Comparison of ENCODE assay signal across 22 cellular contexts in the genomic region with DNA sequence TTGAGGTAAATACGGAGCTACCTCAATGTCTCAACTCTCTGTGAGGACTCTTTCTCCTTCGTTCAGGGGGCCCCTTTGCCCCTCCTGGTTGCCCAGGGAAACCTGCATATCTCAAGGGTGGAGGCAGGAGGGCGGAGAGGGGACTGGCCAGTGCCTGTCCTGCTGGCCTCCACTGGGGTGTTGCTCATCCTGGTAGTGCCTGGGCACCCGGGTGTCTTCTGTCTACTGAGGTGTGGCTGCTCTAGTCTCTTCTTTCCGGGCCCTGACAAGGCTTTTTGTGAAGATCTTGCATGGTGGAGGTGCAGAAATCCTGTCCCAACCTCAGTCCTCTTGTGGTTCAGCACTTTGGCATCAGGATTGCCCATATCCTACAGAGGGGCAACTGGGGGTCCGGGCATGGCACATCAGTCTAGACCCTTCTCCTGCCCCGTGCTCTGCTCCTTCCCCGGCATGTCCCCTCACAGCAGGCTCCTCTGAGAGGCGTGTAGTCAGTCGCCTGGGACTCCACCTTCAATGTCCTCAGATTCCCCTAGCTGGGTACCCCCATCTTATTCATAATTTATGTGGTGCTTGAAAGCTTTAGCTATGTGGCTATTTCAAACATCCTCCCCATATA. TPM values are rescaled to one million over a fixed set of nuclear protein-coding genes. Genes with fewer than 3 reads are reported as not detected.
DNase-seq lines count a peak whose midpoint lies in the region; ATAC-seq, FAIRE-seq and TF ChIP-seq lines count a peak whose summit lies in the region.
"Had no signal": no experiment of that assay in that cellular context is flagged by ENCODE, and none has a peak within 500 bp of the region (broad histone marks: within the 10 kb centered on the region; RNA-seq: fewer than 3 reads in every experiment).

No MANE protein-coding gene starts in this region.

- H4K20me1 ChIP-seq in GM12878 (ENCODE audit: control insufficient read depth, insufficient read depth): no peaks in the 10 kb centered on the region

- in situ Hi-C loops in GM12878 (cut with MboI) (no loop called here), transverse colon (cut with MboI; ENCODE audit: low pct_ligation_motif_present in 1 of 4, low pct_unique_long_range_greater_than_20kb in 1 of 4, low sequenced_read_pairs in 3 of 4) (loop anchor here in 1 of 4 donors (10.0 kb wide), 1 partner anchor 125 kb away; no protein-coding TSS in a partner anchor)

- no peak for TF ChIP-seq POLR2A in GM12878 (IDR thresholded peaks at IDR 0.05; ENCODE audit: low read depth, low read length)
- no peak for TF ChIP-seq POLR2A in transverse colon (IDR thresholded peaks at IDR 0.05)

- no peaks in the 10 kb centered on the region for H3K36me3 Mint-ChIP-seq in natural killer cell
- no peaks in the 10 kb centered on the region for H3K36me3 Mint-ChIP-seq in natural killer cell treated with Interleukin-12 subunit alpha and Interleukin-12 subunit beta and Interleukin-15 and Interleukin-18, amount 100 ng/mL, for 72 hours
- H3K36me3 Mint-ChIP-seq in naive thymus-derived CD4-positive, alpha-beta T cell: no peaks in the 10 kb centered on the region
- H3K36me3 Mint-ChIP-seq: stimulated activated naive B cell treated with anti-CD40 and anti-IgM and Interleukin-4, amounts not matched to agents 10 μg/mL and 1 μg/mL and 100 μg/mL, for 72 hours had no signal

- no peak for TF ChIP-seq RAD21 in GM12878 (IDR thresholded peaks at IDR 0.05; ENCODE audit: insufficient read depth, low read depth, low read length)

- DNase-seq in natural killer cell (no peak), GM12878 (ENCODE audit: low read depth, low spot score) (no peak), transverse colon (peak; percentile 20), DMS114 treated with DMSO at 0.1 percent for 48 hours (lab: John Stamatoyannopoulos, UW; ENCODE audit: unreplicated experiment) (no peak), NCI-H524 (lab: John Stamatoyannopoulos, UW) (no peak), RKO (ENCODE audit: low spot score) (no peak)
- DNase-seq in natural killer cell treated with Interleukin-12 subunit alpha and Interleukin-12 subunit beta and Interleukin-15 and Interleukin-18, amount 100 ng/mL, for 72 hours (ENCODE audit: low spot score): no peak
- peak in 3 of 9 donors; percentile 5 to 8 (median 7) for DNase-seq in naive thymus-derived CD4-positive, alpha-beta T cell
- DNase-seq: activated CD8-positive, alpha-beta memory T cell treated with anti-CD3 and anti-CD28 coated beads for 24 hours; activated naive CD4-positive, alpha-beta T cell treated with anti-CD3 and anti-CD28 coated beads, Interleukin-2, amount 50 U/mL, for 16 hours; activated T-cell treated with anti-CD3 and anti-CD28 coated beads, Interleukin-2, amount 50 U/mL, for 48 hours; aorta; Kasumi-1; mesendoderm; PC-9; stimulated activated naive B cell treated with anti-CD40 and anti-IgM and Interleukin-4, amounts not matched to agents 10 μg/mL and 1 μg/mL and 100 μg/mL, for 72 hours; T-helper 17 cell had no signal

- peaks cover 12 to 17% of the 10 kb centered on the region in 2 donors for H3K4me1 Mint-ChIP-seq in natural killer cell
- peaks cover 8 to 11% of the 10 kb centered on the region in 2 donors for H3K4me1 Mint-ChIP-seq in natural killer cell treated with Interleukin-12 subunit alpha and Interleukin-12 subunit beta and Interleukin-15 and Interleukin-18, amount 100 ng/mL, for 72 hours (ENCODE audit: low read depth in 2 of 2)
- H3K4me1 Mint-ChIP-seq in naive thymus-derived CD4-positive, alpha-beta T cell: peaks cover 5 to 18% (median 9%) of the 10 kb centered on the region in 7 donors

- no peak for ATAC-seq in natural killer cell
- ATAC-seq in natural killer cell treated with Interleukin-12 subunit alpha and Interleukin-12 subunit beta and Interleukin-15 and Interleukin-18, amount 100 ng/mL, for 72 hours: no peak
- no peak for ATAC-seq in GM12878
- ATAC-seq in naive thymus-derived CD4-positive, alpha-beta T cell: no peak

- RAD21 ChIA-PET in GM12878 (lab: Charles Lee; ENCODE audit: unreplicated experiment): no interaction called here

- H3K27ac Mint-ChIP-seq in natural killer cell: peak overlapping the region; percentile 66 to 67
- H3K27ac Mint-ChIP-seq in natural killer cell treated with Interleukin-12 subunit alpha and Interleukin-12 subunit beta and Interleukin-15 and Interleukin-18, amount 100 ng/mL, for 72 hours: peak overlapping the region in 1 of 2 donors; percentile 17
- H3K27ac Mint-ChIP-seq in naive thymus-derived CD4-positive, alpha-beta T cell: peak overlapping the region in 7 of 9 donors; percentile 5 to 79 (median 39)
- H3K27ac Mint-ChIP-seq: stimulated activated naive B cell treated with anti-CD40 and anti-IgM and Interleukin-4, amounts not matched to agents 10 μg/mL and 1 μg/mL and 100 μg/mL, for 72 hours; T-helper 17 cell had no signal

- H3K9me3 ChIP-seq in GM12878 (replicated peaks; ENCODE audit: control insufficient read depth, insufficient read depth, low read length) (no peaks in the 10 kb centered on the region; the same call in 2 of the 3 replicates), transverse colon (no peaks in the 10 kb centered on the region)
- no peaks in the 10 kb centered on the region for H3K9me3 ChIP-seq in naive thymus-derived CD4-positive, alpha-beta T cell (ENCODE audit: control insufficient read depth in 2 of 3, low read length in 3 of 3)
- H3K9me3 ChIP-seq: SJCRH30, thoracic aorta had no signal

- H2AFZ ChIP-seq in GM12878 (ENCODE audit: control insufficient read depth, low read depth, low read length): no peak overlapping the region

- peak overlapping the region; percentile 83 for H3K4me2 ChIP-seq in GM12878 (ENCODE audit: control insufficient read depth, insufficient read depth)

- TF ChIP-seq EP300 in GM12878 (IDR thresholded peaks at IDR 0.05; ENCODE audit: borderline replicate concordance in 1 of 2, control insufficient read depth in 1 of 2, low read depth in 2 of 2, low read length in 2 of 2): no peak
- no peak for TF ChIP-seq EP300 in transverse colon (IDR thresholded peaks at IDR 0.05; ENCODE audit: low read depth)

- no peaks in the 10 kb centered on the region for H3K9me3 Mint-ChIP-seq in natural killer cell
- no peaks in the 10 kb centered on the region for H3K9me3 Mint-ChIP-seq in natural killer cell treated with Interleukin-12 subunit alpha and Interleukin-12 subunit beta and Interleukin-15 and Interleukin-18, amount 100 ng/mL, for 72 hours
- H3K9me3 Mint-ChIP-seq in naive thymus-derived CD4-positive, alpha-beta T cell: peaks cover 0 to 2% (median 0%) of the 10 kb centered on the region in 11 donors

- 81% methylated on average over 10 of the region's 10 CpGs for WGBS in GM12878 (ENCODE audit: insufficient coverage, insufficient replicate concordance, low lambda C conversion rate, missing lambda C conversion rate)
- 65 to 74% methylated on average over 2 to 10 of the region's 10 CpGs for WGBS in transverse colon (ENCODE audit: low coverage in 1 of 2), 2 donors

- H3K27ac ChIP-seq in GM12878 (ENCODE audit: control insufficient read depth, insufficient read depth) (no peak overlapping the region), transverse colon (no peak overlapping the region)
- H3K27ac ChIP-seq in naive thymus-derived CD4-positive, alpha-beta T cell (ENCODE audit: low read depth, low read length): no peak overlapping the region
- H3K27ac ChIP-seq: PC-9, SJCRH30 had no signal

- no peak overlapping the region for H3K4me3 ChIP-seq in GM12878
- H3K4me3 ChIP-seq in naive thymus-derived CD4-positive, alpha-beta T cell (ENCODE audit: low read length): no peak overlapping the region
- H3K4me3 ChIP-seq in transverse colon: no peak overlapping the region

- CTCF ChIA-PET in GM12878 (lab: Yijun Ruan, JAX): no interaction called here
- CTCF ChIA-PET in naive thymus-derived CD4-positive, alpha-beta T cell (lab: Charles Lee): interaction anchor here (0.5 kb wide), 1 partner anchor 10 kb away, joined by 3 read pairs; no protein-coding TSS in a partner anchor

- H3K79me2 ChIP-seq in GM12878 (ENCODE audit: control insufficient read depth, insufficient read depth, low read length): no peaks in the 10 kb centered on the region; the same call in none of the 2 replicates

- intact Hi-C loops in natural killer cell (cut with micrococcal nuclease): loop anchor here (2.0 kb wide), 2 partner anchors 45 to 73 kb away; partner anchors contain the start of genes ANKRD37 and UFSP2
- intact Hi-C loops in GM12878 (cut with micrococcal nuclease; ENCODE audit: unreplicated experiment): loop anchor here (2.0 to 10.0 kb wide), 2 partner anchors 75 to 555 kb away; partner anchors contain the start of gene LRP2BP
- intact Hi-C loops in naive thymus-derived CD4-positive, alpha-beta T cell (cut with micrococcal nuclease): loop anchor here (2.0 to 5.0 kb wide), 6 partner anchors 327 to 1811 kb away; partner anchors contain the start of genes CYP4V2 (in 2 of the 2), ACSL1 (in 1 of the 2), RWDD4 (in 1 of the 2) and SLC25A4 (in 1 of the 2)
- intact Hi-C loops in transverse colon (cut with DNase I; ENCODE audit: low total_unique reads): loop anchor here (5.0 kb wide), 1 partner anchor 1163 kb away; no protein-coding TSS in a partner anchor

- BruUV-seq in GM12878 (replicated peaks; lab: Mats Ljungman, UMichigan): no TSS peak

- FAIRE-seq in GM12878 (lab: Jason Lieb, UNC): no peak
- FAIRE-seq: colon had no signal

- no peak overlapping the region for H3K9ac ChIP-seq in GM12878 (ENCODE audit: control insufficient read depth, insufficient read depth, low read length)

- SMC1A ChIA-PET in GM12878 (lab: Charles Lee; ENCODE audit: uncharacterized antibody, unreplicated experiment): no interaction called here

- peak overlapping the region; percentile 82 for H3K4me3 Mint-ChIP-seq in natural killer cell
- no peak overlapping the region for H3K4me3 Mint-ChIP-seq in natural killer cell treated with Interleukin-12 subunit alpha and Interleukin-12 subunit beta and Interleukin-15 and Interleukin-18, amount 100 ng/mL, for 72 hours
- H3K4me3 Mint-ChIP-seq in naive thymus-derived CD4-positive, alpha-beta T cell: no peak overlapping the region

- TF ChIP-seq CTCF in natural killer cell (IDR thresholded peaks at IDR 0.05): no peak
- TF ChIP-seq CTCF in GM12878 (IDR thresholded peaks at IDR 0.05 in 2 of 3, conservative IDR thresholded peaks at IDR 0.05 in 1 of 3; ENCODE audit: control insufficient read depth in 2 of 3, extremely low read depth in 1 of 3, insufficient read depth in 1 of 3, low read depth in 3 of 3, low read length in 3 of 3): no peak
- no peak for TF ChIP-seq CTCF in transverse colon (IDR thresholded peaks at IDR 0.05)

- peaks cover 13% of the 10 kb centered on the region for H3K4me1 ChIP-seq in GM12878 (ENCODE audit: control insufficient read depth, insufficient read depth, low read length)
- H3K4me1 ChIP-seq in naive thymus-derived CD4-positive, alpha-beta T cell (ENCODE audit: control insufficient read depth in 2 of 2, insufficient read depth in 2 of 2, low read length in 2 of 2): peaks cover 0 to 3% of the 10 kb centered on the region in 2 donors
- peaks cover 0 to 14% (median 8%) of the 10 kb centered on the region in 4 donors for H3K4me1 ChIP-seq in transverse colon
- H3K4me1 ChIP-seq: SJCRH30 had no signal

- H3K27me3 ChIP-seq in GM12878 (replicated peaks in 1 of 2; ENCODE audit: control insufficient read depth in 2 of 2, insufficient read depth in 2 of 2, low read length in 1 of 2) (peaks cover 0 to 2% of the 10 kb centered on the region in 2 experiments; a peak in 1 of 4 replicates), transverse colon (no peaks in the 10 kb centered on the region)
- no peaks in the 10 kb centered on the region for H3K27me3 ChIP-seq in naive thymus-derived CD4-positive, alpha-beta T cell (ENCODE audit: control insufficient read depth in 2 of 2, insufficient read depth in 2 of 2, low read length in 2 of 2)
- H3K27me3 ChIP-seq: SJCRH30 had no signal

- peaks cover 10 to 12% of the 10 kb centered on the region in 2 donors for H3K27me3 Mint-ChIP-seq in natural killer cell (ENCODE audit: low read depth in 2 of 2)
- peaks cover 12 to 35% of the 10 kb centered on the region in 2 donors for H3K27me3 Mint-ChIP-seq in natural killer cell treated with Interleukin-12 subunit alpha and Interleukin-12 subunit beta and Interleukin-15 and Interleukin-18, amount 100 ng/mL, for 72 hours
- H3K27me3 Mint-ChIP-seq in naive thymus-derived CD4-positive, alpha-beta T cell: peaks cover 0 to 67% (median 5%) of the 10 kb centered on the region in 5 donors
- H3K27me3 Mint-ChIP-seq: T-helper 17 cell had no signal

- POLR2A ChIA-PET in GM12878 (lab: Charles Lee): interaction anchor here (0.5 kb wide), 1 partner anchor 75 kb away, joined by 3 read pairs; no protein-coding TSS in a partner anchor
- POLR2A ChIA-PET in naive thymus-derived CD4-positive, alpha-beta T cell (lab: Charles Lee): interaction anchor here (0.6 to 0.7 kb wide), 2 partner anchors 44 to 273 kb away, joined by 3 read pairs; partner anchors contain the start of gene UFSP2

- no peaks in the 10 kb centered on the region for H3K36me3 ChIP-seq in GM12878 (ENCODE audit: control insufficient read depth in 2 of 2, insufficient read depth in 2 of 2, low read length in 1 of 2)
- H3K36me3 ChIP-seq in naive thymus-derived CD4-positive, alpha-beta T cell (ENCODE audit: control insufficient read depth in 2 of 3, insufficient read depth in 3 of 3, low read length in 3 of 3): no peaks in the 10 kb centered on the region
- H3K36me3 ChIP-seq in transverse colon: no peaks in the 10 kb centered on the region
- H3K36me3 ChIP-seq: SJCRH30, thoracic aorta had no signal

RNA-seq across cellular contexts. Expression of gene CCDC110, which starts 1.9 kb away (rescaled TPM):
- not detected for total RNA-seq in natural killer cell
- not detected for total RNA-seq in natural killer cell treated with Interleukin-12 subunit alpha and Interleukin-12 subunit beta and Interleukin-15 and Interleukin-18, amount 100 ng/mL, for 72 hours
- total RNA-seq in GM12878 (2013; cell fraction: nucleolus; rRNA removed): 0.61 and 1.0 TPM in 2 replicates
- 0.85 and 1.4 TPM in 2 replicates for total RNA-seq in GM12878 (2014; rRNA removed)
- total RNA-seq in GM12878 (2014; rRNA removed; fragmentation: Illumina TruSeq; extraction: Trizol): 2.3 TPM in 2 replicates
- 1.3 and 1.5 TPM in 2 replicates for total RNA-seq in GM12878 (2021)
- 0.42 TPM for polyA plus RNA-seq in GM12878 (2011; ENCODE audit: low read depth)
- 0.35 TPM in 1 of 2 replicates, not detected in the other for polyA plus RNA-seq in GM12878 (2011; rRNA removed)
- polyA plus RNA-seq in GM12878 (2011; cell fraction: cytosol; rRNA removed): not detected in 2 replicates
- not detected in 2 replicates for polyA plus RNA-seq in GM12878 (2011; cell fraction: nucleus; rRNA removed)
- 2.2 and 3.8 TPM in 2 replicates for polyA plus RNA-seq in GM12878 (2012)
- 1.3 and 2.1 TPM in 2 replicates for polyA plus RNA-seq in GM12878 (2014; fragmentation: Illumina TruSeq; extraction: Trizol)
- polyA plus RNA-seq in GM12878 (2014; fragmentation: Nextera tagmentation; extraction: Ambion mirVana): 1 to 10 TPM; 1.2 to 2.1 TPM
- 0.85 and 0.89 TPM in 2 replicates for polyA plus RNA-seq in GM12878 (2014; rRNA removed)
- 1 to 10 TPM; 2.4 to 3.1 TPM for polyA plus RNA-seq in GM12878 (2016; fragmentation: Nextera tagmentation; extraction: Ambion mirVana)
- polyA minus RNA-seq in GM12878 (2011; rRNA and poly(A)+ RNA removed): not detected in 2 replicates
- polyA minus RNA-seq in GM12878 (2011; cell fraction: cytosol; rRNA and poly(A)+ RNA removed): not detected in 2 replicates
- polyA minus RNA-seq in GM12878 (2011; cell fraction: nucleus; rRNA and poly(A)+ RNA removed): not detected in 2 replicates
- total RNA-seq in naive thymus-derived CD4-positive, alpha-beta T cell: 1 to 10 TPM in 2 of 5 experiments, under 1 TPM in 2, not detected in 1; 0.42 to 1.8 (median 0.76) TPM
- polyA plus RNA-seq in naive thymus-derived CD4-positive, alpha-beta T cell: under 1 TPM; 0.61 to 0.86 TPM
- 1 to 10 TPM in 2 of 4 donors, not detected in 2; 2.5 to 3.0 TPM for total RNA-seq in transverse colon
- total RNA-seq: Daoy, HT-29, SJCRH30 had no signal

RNA-seq across cellular contexts. Expression of gene UFSP2, which starts 43.9 kb away (rescaled TPM):
- total RNA-seq in natural killer cell: 10 to 100 TPM; 14.0 to 18.8 (median 16.7) TPM
- 10 to 100 TPM; 22.1 to 22.7 TPM for total RNA-seq in natural killer cell treated with Interleukin-12 subunit alpha and Interleukin-12 subunit beta and Interleukin-15 and Interleukin-18, amount 100 ng/mL, for 72 hours
- total RNA-seq in GM12878 (2013; cell fraction: nucleolus; rRNA removed): 28.4 and 32.5 TPM in 2 replicates
- 31.6 and 35.9 TPM in 2 replicates for total RNA-seq in GM12878 (2014; rRNA removed)
- total RNA-seq in GM12878 (2014; rRNA removed; fragmentation: Illumina TruSeq; extraction: Trizol): 34.5 and 37.4 TPM in 2 replicates
- 23.3 and 25.4 TPM in 2 replicates for total RNA-seq in GM12878 (2021)
- polyA plus RNA-seq in GM12878 (2011; ENCODE audit: low read depth): 13.8 TPM
- polyA plus RNA-seq in GM12878 (2011; rRNA removed): 53.1 and 91.4 TPM in 2 replicates
- 23.8 and 27.8 TPM in 2 replicates for polyA plus RNA-seq in GM12878 (2011; cell fraction: cytosol; rRNA removed)
- 17.0 and 17.5 TPM in 2 replicates for polyA plus RNA-seq in GM12878 (2011; cell fraction: nucleus; rRNA removed)
- 19.6 and 26.0 TPM in 2 replicates for polyA plus RNA-seq in GM12878 (2012)
- 34.2 and 54.4 TPM in 2 replicates for polyA plus RNA-seq in GM12878 (2014; fragmentation: Illumina TruSeq; extraction: Trizol)
- 10 to 100 TPM; 40.9 to 42.5 TPM for polyA plus RNA-seq in GM12878 (2014; fragmentation: Nextera tagmentation; extraction: Ambion mirVana)
- polyA plus RNA-seq in GM12878 (2014; rRNA removed): 26.4 and 30.8 TPM in 2 replicates
- 10 to 100 TPM; 49.0 to 51.5 TPM for polyA plus RNA-seq in GM12878 (2016; fragmentation: Nextera tagmentation; extraction: Ambion mirVana)
- polyA minus RNA-seq in GM12878 (2011; rRNA and poly(A)+ RNA removed): 34.9 and 47.2 TPM in 2 replicates
- polyA minus RNA-seq in GM12878 (2011; cell fraction: cytosol; rRNA and poly(A)+ RNA removed): 13.0 and 16.0 TPM in 2 replicates
- 11.2 and 12.8 TPM in 2 replicates for polyA minus RNA-seq in GM12878 (2011; cell fraction: nucleus; rRNA and poly(A)+ RNA removed)
- 10 to 100 TPM; 13.9 to 34.5 (median 21.0) TPM for total RNA-seq in naive thymus-derived CD4-positive, alpha-beta T cell
- 10 to 100 TPM; 49.9 to 54.6 TPM for polyA plus RNA-seq in naive thymus-derived CD4-positive, alpha-beta T cell
- 10 to 100 TPM in 3 of 4 donors, 1 to 10 TPM in 1; 5.2 to 48.4 (median 21.5) TPM for total RNA-seq in transverse colon
